In genomic region chr5:7976411-7977190, GRCh38 we compare ENCODE assay signal across 1 cellular context.
TF ChIP-seq lines count a peak whose summit lies in the region.

No MANE protein-coding gene starts in this region.

TF ChIP-seq in GM23338, 12 proteins besides CTCF, POLR2A, EP300 and RAD21 (continued from another document):
- TF ChIP-seq, protein P1, sequence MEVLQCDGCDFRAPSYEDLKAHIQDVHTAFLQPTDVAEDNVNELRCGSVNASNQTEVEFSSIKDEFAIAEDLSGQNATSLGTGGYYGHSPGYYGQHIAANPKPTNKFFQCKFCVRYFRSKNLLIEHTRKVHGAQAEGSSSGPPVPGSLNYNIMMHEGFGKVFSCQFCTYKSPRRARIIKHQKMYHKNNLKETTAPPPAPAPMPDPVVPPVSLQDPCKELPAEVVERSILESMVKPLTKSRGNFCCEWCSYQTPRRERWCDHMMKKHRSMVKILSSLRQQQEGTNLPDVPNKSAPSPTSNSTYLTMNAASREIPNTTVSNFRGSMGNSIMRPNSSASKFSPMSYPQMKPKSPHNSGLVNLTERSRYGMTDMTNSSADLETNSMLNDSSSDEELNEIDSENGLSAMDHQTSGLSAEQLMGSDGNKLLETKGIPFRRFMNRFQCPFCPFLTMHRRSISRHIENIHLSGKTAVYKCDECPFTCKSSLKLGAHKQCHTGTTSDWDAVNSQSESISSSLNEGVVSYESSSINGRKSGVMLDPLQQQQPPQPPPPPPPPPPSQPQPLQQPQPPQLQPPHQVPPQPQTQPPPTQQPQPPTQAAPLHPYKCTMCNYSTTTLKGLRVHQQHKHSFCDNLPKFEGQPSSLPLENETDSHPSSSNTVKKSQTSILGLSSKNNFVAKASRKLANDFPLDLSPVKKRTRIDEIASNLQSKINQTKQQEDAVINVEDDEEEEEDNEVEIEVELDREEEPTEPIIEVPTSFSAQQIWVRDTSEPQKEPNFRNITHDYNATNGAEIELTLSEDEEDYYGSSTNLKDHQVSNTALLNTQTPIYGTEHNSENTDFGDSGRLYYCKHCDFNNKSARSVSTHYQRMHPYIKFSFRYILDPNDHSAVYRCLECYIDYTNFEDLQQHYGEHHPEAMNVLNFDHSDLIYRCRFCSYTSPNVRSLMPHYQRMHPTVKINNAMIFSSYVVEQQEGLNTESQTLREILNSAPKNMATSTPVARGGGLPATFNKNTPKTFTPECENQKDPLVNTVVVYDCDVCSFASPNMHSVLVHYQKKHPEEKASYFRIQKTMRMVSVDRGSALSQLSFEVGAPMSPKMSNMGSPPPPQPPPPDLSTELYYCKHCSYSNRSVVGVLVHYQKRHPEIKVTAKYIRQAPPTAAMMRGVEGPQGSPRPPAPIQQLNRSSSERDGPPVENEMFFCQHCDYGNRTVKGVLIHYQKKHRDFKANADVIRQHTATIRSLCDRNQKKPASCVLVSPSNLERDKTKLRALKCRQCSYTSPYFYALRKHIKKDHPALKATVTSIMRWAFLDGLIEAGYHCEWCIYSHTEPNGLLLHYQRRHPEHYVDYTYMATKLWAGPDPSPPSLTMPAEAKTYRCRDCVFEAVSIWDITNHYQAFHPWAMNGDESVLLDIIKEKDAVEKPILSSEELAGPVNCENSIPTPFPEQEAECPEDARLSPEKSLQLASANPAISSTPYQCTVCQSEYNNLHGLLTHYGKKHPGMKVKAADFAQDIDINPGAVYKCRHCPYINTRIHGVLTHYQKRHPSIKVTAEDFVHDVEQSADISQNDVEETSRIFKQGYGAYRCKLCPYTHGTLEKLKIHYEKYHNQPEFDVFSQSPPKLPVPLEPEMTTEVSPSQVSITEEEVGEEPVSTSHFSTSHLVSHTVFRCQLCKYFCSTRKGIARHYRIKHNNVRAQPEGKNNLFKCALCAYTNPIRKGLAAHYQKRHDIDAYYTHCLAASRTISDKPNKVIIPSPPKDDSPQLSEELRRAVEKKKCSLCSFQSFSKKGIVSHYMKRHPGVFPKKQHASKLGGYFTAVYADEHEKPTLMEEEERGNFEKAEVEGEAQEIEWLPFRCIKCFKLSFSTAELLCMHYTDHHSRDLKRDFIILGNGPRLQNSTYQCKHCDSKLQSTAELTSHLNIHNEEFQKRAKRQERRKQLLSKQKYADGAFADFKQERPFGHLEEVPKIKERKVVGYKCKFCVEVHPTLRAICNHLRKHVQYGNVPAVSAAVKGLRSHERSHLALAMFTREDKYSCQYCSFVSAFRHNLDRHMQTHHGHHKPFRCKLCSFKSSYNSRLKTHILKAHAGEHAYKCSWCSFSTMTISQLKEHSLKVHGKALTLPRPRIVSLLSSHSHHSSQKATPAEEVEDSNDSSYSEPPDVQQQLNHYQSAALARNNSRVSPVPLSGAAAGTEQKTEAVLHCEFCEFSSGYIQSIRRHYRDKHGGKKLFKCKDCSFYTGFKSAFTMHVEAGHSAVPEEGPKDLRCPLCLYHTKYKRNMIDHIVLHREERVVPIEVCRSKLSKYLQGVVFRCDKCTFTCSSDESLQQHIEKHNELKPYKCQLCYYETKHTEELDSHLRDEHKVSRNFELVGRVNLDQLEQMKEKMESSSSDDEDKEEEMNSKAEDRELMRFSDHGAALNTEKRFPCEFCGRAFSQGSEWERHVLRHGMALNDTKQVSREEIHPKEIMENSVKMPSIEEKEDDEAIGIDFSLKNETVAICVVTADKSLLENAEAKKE (CRISPR knock-in tag; IDR thresholded peaks at IDR 0.05): no peak
- TF ChIP-seq POLR2AphosphoS5 (IDR thresholded peaks at IDR 0.05; ENCODE audit: low read depth): no peak
- no peak for TF ChIP-seq EZH2 (IDR thresholded peaks at IDR 0.05; ENCODE audit: low read depth, unreplicated experiment)
- no peak for TF ChIP-seq NANOG (IDR thresholded peaks at IDR 0.05; ENCODE audit: borderline replicate concordance)
- TF ChIP-seq, protein P2, sequence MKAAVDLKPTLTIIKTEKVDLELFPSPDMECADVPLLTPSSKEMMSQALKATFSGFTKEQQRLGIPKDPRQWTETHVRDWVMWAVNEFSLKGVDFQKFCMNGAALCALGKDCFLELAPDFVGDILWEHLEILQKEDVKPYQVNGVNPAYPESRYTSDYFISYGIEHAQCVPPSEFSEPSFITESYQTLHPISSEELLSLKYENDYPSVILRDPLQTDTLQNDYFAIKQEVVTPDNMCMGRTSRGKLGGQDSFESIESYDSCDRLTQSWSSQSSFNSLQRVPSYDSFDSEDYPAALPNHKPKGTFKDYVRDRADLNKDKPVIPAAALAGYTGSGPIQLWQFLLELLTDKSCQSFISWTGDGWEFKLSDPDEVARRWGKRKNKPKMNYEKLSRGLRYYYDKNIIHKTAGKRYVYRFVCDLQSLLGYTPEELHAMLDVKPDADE (IDR thresholded peaks at IDR 0.05): no peak
- TF ChIP-seq ZNF331 (CRISPR knock-in tag; IDR thresholded peaks at IDR 0.05; ENCODE audit: low read depth): no peak
TF ChIP-seq in GM23338: peak in this region for 0.
